ENCODE assay signal across 22 cellular contexts in the genomic region with DNA sequence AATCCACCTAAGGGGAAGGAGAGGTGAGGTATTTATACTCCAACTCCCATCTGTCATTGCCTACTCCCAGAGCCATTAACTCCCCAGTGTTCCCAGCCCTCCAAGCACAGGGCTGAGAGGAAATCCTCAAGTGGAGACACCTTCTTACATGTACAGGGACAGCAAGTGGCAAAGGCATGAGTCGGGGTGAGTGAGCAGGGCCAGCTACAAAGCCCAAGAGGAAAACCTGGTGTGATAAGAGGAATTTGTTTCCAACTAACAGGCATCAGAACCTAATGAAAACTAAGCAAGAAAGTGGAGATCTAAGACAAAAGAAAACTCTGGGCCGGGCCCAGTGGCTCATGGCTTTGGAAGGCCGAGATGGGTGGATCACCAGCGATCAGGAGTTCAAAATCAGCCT.
DNase-seq lines count a peak whose midpoint lies in the region; ATAC-seq, FAIRE-seq and TF ChIP-seq lines count a peak whose summit lies in the region.
"Had no signal": no experiment of that assay in that cellular context is flagged by ENCODE, and none has a peak within 500 bp of the region (broad histone marks: within the 10 kb centered on the region; RNA-seq: fewer than 3 reads in every experiment).

No MANE protein-coding gene starts in this region.

- H3K36me3 ChIP-seq in left lung (no peaks in the 10 kb centered on the region), smooth muscle cell (ENCODE audit: low read depth) (no peaks in the 10 kb centered on the region)
- H3K36me3 ChIP-seq: BE2C had no signal

- H2AFZ ChIP-seq in smooth muscle cell (ENCODE audit: low read depth): no peak overlapping the region

- intact Hi-C loops in left lung (cut with DNase I): no loop called here

- peak; percentile 54 for FAIRE-seq in HTR-8/SVneo (lab: Jason Lieb, UNC)

- DNase-seq in NCI-H82 (lab: John Stamatoyannopoulos, UW) (peak; percentile 16), NCI-H82 treated with DMSO at 0.1 percent for 48 hours (lab: John Stamatoyannopoulos, UW; ENCODE audit: unreplicated experiment) (no peak), HTR-8/SVneo (ENCODE audit: insufficient read length, low spot score) (no peak), left lung (no peak), smooth muscle cell (lab: John Stamatoyannopoulos, UW; ENCODE audit: unreplicated experiment) (no peak), HPDE6-E6E7 (ENCODE audit: extremely low spot score) (no peak), NCI-H1694 treated with DMSO at 0.1 percent for 48 hours (lab: John Stamatoyannopoulos, UW) (no peak)
- DNase-seq: ACHN, BE2C, DMS153, DND-41, GOT3, HCEC 1CT, MM.1S, NCI-H1694, NCI-H2081, NCI-H226, NCI-H510A treated with DMSO at 0.1 percent for 48 hours, PC-3, Right ventricle myocardium superior had no signal

- H4K20me1 ChIP-seq in smooth muscle cell (ENCODE audit: low read depth): no peaks in the 10 kb centered on the region

- no peak overlapping the region for H3K4me2 ChIP-seq in smooth muscle cell
- H3K4me2 ChIP-seq: KMS-11 had no signal

- no peaks in the 10 kb centered on the region for H3K79me2 ChIP-seq in smooth muscle cell (ENCODE audit: low read depth)

- H3K27me3 ChIP-seq in left lung (peaks cover 0 to 18% of the 10 kb centered on the region in 2 donors), smooth muscle cell (ENCODE audit: low read depth) (no peaks in the 10 kb centered on the region)

- no peak for ATAC-seq in left lung
- ATAC-seq in HG03108 (IDR thresholded peaks at IDR 0.05; ENCODE audit: unreplicated experiment): no peak
- ATAC-seq: PC-3 had no signal

- 75% methylated on average over 4 of the region's 4 CpGs for WGBS in smooth muscle cell (ENCODE audit: low lambda C conversion rate)

- no peak overlapping the region for H3K4me3 ChIP-seq in left lung
- no peak overlapping the region for H3K4me3 ChIP-seq in smooth muscle cell

- TF ChIP-seq CTCF in left lung (IDR thresholded peaks at IDR 0.05) (no peak), smooth muscle cell (IDR thresholded peaks at IDR 0.05; ENCODE audit: borderline replicate concordance, insufficient read depth, poor library complexity, severe bottlenecking) (no peak)

- H3K9me3 ChIP-seq in left lung (peaks cover 0 to 6% of the 10 kb centered on the region in 2 donors), smooth muscle cell (replicated peaks; ENCODE audit: low read depth) (no peaks in the 10 kb centered on the region)
- H3K9me3 ChIP-seq: BE2C had no signal

- peak overlapping the region; percentile 28 to 48 for H3K27ac ChIP-seq in left lung
- peak overlapping the region; percentile 66 for H3K27ac ChIP-seq in smooth muscle cell (ENCODE audit: low read depth)
- H3K27ac ChIP-seq: KMS-11 had no signal

- no peak overlapping the region for H3K9ac ChIP-seq in smooth muscle cell (ENCODE audit: low read depth)
- H3K9ac ChIP-seq: KMS-11 had no signal

- H3K4me1 ChIP-seq in left lung (peaks cover 6 to 16% of the 10 kb centered on the region in 2 donors), smooth muscle cell (ENCODE audit: low read depth) (peaks cover 6% of the 10 kb centered on the region)
- H3K4me1 ChIP-seq: BE2C had no signal

- no peaks in the 10 kb centered on the region for H3F3A ChIP-seq in smooth muscle cell (ENCODE audit: low read depth)
